ENCODE assay signal across 1 cellular context in the genomic region with DNA sequence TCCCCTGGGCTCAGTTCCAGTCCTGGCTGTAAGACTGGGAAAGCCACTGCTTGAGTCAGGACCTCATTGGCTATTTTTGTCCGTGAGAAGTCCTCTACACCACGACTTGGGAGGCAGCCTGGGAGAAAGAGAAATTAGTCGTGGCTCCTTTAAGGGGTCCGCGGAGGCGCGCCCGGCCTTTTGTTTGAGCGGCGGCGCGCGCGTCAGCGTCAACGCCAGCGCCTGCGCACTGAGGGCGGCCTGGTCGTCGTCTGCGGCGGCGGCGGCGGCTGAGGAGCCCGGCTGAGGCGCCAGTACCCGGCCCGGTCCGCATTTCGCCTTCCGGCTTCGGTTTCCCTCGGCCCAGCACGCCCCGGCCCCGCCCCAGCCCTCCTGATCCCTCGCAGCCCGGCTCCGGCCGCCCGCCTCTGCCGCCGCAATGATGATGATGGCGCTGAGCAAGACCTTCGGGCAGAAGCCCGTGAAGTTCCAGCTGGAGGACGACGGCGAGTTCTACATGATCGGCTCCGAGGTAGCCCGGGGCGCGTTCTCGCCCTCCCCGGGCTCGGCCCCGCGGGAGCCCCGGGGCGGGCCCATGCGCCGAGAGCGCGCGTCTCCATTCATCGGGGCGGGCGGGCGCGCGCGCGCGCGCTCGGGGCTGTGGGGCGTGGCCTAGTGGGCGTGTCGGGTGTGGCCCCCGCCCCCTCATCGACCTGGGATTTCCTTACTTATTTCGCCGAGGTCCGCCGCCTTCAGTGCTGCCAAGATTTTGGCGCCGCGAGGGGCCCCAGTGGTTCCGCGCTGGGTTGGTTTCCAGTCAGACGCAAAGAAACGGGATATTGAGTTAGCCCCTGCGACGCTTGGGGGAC.
TF ChIP-seq lines count a peak whose summit lies in the region.

A gene (plus strand): TSS at position 215 of the 848 bp plus-strand sequence. CDS start 204 bp downstream, at position 419.

TF ChIP-seq in HepG2, 621 proteins besides CTCF, POLR2A, EP300 and RAD21 (continued from another document and continues in another):
- TF ChIP-seq, protein P1, sequence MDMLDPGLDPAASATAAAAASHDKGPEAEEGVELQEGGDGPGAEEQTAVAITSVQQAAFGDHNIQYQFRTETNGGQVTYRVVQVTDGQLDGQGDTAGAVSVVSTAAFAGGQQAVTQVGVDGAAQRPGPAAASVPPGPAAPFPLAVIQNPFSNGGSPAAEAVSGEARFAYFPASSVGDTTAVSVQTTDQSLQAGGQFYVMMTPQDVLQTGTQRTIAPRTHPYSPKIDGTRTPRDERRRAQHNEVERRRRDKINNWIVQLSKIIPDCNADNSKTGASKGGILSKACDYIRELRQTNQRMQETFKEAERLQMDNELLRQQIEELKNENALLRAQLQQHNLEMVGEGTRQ (IDR thresholded peaks at IDR 0.05; ENCODE audit: low read depth, low read length), result no peak
- TF ChIP-seq, protein P1 (CRISPR knock-in tag; IDR thresholded peaks at IDR 0.05; ENCODE audit: borderline replicate concordance), result no peak
- TF ChIP-seq CEBPB (IDR thresholded peaks at IDR 0.05; ENCODE audit: borderline replicate concordance, low read depth, low read length) (no peak), HIVEP1 (CRISPR knock-in tag; IDR thresholded peaks at IDR 0.05) (peak; percentile 82), AHR (CRISPR knock-in tag; IDR thresholded peaks at IDR 0.05) (no peak), ZNF543 (CRISPR knock-in tag; IDR thresholded peaks at IDR 0.05) (peak; percentile 22), CCAR2 (optimal IDR thresholded peaks at IDR 0.05; ENCODE audit: low read depth, low read length) (no peak), TAF1 (CRISPR knock-in tag; IDR thresholded peaks at IDR 0.05) (peak; percentile 55), ZSCAN25 (CRISPR knock-in tag; IDR thresholded peaks at IDR 0.05) (no peak), ZNF570 (CRISPR knock-in tag; IDR thresholded peaks at IDR 0.05; ENCODE audit: borderline replicate concordance) (no peak; the same call in 1 of the 2 replicates), ZNF263 (CRISPR knock-in tag; IDR thresholded peaks at IDR 0.05) (no peak), ZMYM4 (CRISPR knock-in tag; IDR thresholded peaks at IDR 0.05) (peak; percentile 45; the same call in 1 of the 2 replicates), RNF2 (conservative IDR thresholded peaks at IDR 0.05; ENCODE audit: low read depth) (no peak), KMT2A (CRISPR knock-in tag; IDR thresholded peaks at IDR 0.05) (no peak), ZNF7 (CRISPR knock-in tag; IDR thresholded peaks at IDR 0.05) (no peak), ARHGAP35 (CRISPR knock-in tag; IDR thresholded peaks at IDR 0.05; ENCODE audit: borderline replicate concordance) (no peak), ZNF432 (CRISPR knock-in tag; IDR thresholded peaks at IDR 0.05; ENCODE audit: borderline replicate concordance) (no peak), YEATS4 (CRISPR knock-in tag; IDR thresholded peaks at IDR 0.05; ENCODE audit: borderline replicate concordance) (peak; percentile 93), NONO (IDR thresholded peaks at IDR 0.05) (no peak), NONO (CRISPR knock-in tag; conservative IDR thresholded peaks at IDR 0.05) (no peak), SIX4 (CRISPR knock-in tag; IDR thresholded peaks at IDR 0.05) (no peak; the same call in 1 of the 2 replicates), THYN1 (CRISPR knock-in tag; IDR thresholded peaks at IDR 0.05; ENCODE audit: borderline replicate concordance, low read depth) (no peak)
- TF ChIP-seq, protein P2, sequence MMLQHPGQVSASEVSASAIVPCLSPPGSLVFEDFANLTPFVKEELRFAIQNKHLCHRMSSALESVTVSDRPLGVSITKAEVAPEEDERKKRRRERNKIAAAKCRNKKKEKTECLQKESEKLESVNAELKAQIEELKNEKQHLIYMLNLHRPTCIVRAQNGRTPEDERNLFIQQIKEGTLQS (CRISPR knock-in tag; IDR thresholded peaks at IDR 0.05), result 0 out of 2 replicates have a peak, but pooled peaks have one; percentile 10
- TF ChIP-seq, protein P3, sequence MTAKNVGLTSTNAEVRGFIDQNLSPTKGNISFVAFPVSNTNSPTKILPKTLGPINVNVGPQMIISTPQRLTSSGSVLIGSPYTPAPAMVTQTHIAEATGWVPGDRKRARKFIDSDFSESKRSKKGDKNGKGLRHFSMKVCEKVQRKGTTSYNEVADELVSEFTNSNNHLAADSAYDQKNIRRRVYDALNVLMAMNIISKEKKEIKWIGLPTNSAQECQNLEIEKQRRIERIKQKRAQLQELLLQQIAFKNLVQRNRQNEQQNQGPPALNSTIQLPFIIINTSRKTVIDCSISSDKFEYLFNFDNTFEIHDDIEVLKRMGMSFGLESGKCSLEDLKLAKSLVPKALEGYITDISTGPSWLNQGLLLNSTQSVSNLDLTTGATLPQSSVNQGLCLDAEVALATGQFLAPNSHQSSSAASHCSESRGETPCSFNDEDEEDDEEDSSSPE (CRISPR knock-in tag; IDR thresholded peaks at IDR 0.05), result no peak
- TF ChIP-seq, protein P4, sequence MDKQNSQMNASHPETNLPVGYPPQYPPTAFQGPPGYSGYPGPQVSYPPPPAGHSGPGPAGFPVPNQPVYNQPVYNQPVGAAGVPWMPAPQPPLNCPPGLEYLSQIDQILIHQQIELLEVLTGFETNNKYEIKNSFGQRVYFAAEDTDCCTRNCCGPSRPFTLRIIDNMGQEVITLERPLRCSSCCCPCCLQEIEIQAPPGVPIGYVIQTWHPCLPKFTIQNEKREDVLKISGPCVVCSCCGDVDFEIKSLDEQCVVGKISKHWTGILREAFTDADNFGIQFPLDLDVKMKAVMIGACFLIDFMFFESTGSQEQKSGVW (CRISPR knock-in tag; IDR thresholded peaks at IDR 0.05; ENCODE audit: borderline replicate concordance), result no peak
- TF ChIP-seq, protein P5, sequence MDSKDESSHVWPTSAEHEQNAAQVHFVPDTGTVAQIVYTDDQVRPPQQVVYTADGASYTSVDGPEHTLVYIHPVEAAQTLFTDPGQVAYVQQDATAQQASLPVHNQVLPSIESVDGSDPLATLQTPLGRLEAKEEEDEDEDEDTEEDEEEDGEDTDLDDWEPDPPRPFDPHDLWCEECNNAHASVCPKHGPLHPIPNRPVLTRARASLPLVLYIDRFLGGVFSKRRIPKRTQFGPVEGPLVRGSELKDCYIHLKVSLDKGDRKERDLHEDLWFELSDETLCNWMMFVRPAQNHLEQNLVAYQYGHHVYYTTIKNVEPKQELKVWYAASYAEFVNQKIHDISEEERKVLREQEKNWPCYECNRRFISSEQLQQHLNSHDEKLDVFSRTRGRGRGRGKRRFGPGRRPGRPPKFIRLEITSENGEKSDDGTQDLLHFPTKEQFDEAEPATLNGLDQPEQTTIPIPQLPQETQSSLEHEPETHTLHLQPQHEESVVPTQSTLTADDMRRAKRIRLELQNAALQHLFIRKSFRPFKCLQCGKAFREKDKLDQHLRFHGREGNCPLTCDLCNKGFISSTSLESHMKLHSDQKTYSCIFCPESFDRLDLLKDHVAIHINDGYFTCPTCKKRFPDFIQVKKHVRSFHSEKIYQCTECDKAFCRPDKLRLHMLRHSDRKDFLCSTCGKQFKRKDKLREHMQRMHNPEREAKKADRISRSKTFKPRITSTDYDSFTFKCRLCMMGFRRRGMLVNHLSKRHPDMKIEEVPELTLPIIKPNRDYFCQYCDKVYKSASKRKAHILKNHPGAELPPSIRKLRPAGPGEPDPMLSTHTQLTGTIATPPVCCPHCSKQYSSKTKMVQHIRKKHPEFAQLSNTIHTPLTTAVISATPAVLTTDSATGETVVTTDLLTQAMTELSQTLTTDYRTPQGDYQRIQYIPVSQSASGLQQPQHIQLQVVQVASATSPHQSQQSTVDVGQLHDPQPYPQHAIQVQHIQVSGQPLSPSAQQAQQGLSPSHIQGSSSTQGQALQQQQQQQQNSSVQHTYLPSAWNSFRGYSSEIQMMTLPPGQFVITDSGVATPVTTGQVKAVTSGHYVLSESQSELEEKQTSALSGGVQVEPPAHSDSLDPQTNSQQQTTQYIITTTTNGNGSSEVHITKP (CRISPR knock-in tag; IDR thresholded peaks at IDR 0.05; ENCODE audit: low read depth), result peak; percentile 97
- TF ChIP-seq, protein P6, sequence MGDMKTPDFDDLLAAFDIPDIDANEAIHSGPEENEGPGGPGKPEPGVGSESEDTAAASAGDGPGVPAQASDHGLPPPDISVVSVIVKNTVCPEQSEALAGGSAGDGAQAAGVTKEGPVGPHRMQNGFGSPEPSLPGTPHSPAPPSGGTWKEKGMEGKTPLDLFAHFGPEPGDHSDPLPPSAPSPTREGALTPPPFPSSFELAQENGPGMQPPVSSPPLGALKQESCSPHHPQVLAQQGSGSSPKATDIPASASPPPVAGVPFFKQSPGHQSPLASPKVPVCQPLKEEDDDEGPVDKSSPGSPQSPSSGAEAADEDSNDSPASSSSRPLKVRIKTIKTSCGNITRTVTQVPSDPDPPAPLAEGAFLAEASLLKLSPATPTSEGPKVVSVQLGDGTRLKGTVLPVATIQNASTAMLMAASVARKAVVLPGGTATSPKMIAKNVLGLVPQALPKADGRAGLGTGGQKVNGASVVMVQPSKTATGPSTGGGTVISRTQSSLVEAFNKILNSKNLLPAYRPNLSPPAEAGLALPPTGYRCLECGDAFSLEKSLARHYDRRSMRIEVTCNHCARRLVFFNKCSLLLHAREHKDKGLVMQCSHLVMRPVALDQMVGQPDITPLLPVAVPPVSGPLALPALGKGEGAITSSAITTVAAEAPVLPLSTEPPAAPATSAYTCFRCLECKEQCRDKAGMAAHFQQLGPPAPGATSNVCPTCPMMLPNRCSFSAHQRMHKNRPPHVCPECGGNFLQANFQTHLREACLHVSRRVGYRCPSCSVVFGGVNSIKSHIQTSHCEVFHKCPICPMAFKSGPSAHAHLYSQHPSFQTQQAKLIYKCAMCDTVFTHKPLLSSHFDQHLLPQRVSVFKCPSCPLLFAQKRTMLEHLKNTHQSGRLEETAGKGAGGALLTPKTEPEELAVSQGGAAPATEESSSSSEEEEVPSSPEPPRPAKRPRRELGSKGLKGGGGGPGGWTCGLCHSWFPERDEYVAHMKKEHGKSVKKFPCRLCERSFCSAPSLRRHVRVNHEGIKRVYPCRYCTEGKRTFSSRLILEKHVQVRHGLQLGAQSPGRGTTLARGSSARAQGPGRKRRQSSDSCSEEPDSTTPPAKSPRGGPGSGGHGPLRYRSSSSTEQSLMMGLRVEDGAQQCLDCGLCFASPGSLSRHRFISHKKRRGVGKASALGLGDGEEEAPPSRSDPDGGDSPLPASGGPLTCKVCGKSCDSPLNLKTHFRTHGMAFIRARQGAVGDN (CRISPR knock-in tag; IDR thresholded peaks at IDR 0.05), result peak; percentile 87
- TF ChIP-seq, protein P7, sequence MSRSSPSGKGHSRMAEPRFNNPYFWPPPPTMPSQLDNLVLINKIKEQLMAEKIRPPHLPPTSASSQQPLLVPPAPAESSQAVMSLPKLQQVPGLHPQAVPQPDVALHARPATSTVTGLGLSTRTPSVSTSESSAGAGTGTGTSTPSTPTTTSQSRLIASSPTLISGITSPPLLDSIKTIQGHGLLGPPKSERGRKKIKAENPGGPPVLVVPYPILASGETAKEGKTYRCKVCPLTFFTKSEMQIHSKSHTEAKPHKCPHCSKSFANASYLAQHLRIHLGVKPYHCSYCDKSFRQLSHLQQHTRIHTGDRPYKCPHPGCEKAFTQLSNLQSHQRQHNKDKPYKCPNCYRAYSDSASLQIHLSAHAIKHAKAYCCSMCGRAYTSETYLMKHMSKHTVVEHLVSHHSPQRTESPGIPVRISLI (CRISPR knock-in tag; IDR thresholded peaks at IDR 0.05; ENCODE audit: borderline replicate concordance), result no peak
- TF ChIP-seq, protein P8, sequence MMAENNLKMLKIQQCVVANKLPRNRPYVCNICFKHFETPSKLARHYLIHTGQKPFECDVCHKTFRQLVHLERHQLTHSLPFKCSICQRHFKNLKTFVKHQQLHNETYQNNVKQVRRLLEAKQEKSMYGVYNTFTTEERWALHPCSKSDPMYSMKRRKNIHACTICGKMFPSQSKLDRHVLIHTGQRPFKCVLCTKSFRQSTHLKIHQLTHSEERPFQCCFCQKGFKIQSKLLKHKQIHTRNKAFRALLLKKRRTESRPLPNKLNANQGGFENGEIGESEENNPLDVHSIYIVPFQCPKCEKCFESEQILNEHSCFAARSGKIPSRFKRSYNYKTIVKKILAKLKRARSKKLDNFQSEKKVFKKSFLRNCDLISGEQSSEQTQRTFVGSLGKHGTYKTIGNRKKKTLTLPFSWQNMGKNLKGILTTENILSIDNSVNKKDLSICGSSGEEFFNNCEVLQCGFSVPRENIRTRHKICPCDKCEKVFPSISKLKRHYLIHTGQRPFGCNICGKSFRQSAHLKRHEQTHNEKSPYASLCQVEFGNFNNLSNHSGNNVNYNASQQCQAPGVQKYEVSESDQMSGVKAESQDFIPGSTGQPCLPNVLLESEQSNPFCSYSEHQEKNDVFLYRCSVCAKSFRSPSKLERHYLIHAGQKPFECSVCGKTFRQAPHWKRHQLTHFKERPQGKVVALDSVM (CRISPR knock-in tag; IDR thresholded peaks at IDR 0.05), result no peak; the same call in 1 of the 2 replicates
- TF ChIP-seq, protein P9, sequence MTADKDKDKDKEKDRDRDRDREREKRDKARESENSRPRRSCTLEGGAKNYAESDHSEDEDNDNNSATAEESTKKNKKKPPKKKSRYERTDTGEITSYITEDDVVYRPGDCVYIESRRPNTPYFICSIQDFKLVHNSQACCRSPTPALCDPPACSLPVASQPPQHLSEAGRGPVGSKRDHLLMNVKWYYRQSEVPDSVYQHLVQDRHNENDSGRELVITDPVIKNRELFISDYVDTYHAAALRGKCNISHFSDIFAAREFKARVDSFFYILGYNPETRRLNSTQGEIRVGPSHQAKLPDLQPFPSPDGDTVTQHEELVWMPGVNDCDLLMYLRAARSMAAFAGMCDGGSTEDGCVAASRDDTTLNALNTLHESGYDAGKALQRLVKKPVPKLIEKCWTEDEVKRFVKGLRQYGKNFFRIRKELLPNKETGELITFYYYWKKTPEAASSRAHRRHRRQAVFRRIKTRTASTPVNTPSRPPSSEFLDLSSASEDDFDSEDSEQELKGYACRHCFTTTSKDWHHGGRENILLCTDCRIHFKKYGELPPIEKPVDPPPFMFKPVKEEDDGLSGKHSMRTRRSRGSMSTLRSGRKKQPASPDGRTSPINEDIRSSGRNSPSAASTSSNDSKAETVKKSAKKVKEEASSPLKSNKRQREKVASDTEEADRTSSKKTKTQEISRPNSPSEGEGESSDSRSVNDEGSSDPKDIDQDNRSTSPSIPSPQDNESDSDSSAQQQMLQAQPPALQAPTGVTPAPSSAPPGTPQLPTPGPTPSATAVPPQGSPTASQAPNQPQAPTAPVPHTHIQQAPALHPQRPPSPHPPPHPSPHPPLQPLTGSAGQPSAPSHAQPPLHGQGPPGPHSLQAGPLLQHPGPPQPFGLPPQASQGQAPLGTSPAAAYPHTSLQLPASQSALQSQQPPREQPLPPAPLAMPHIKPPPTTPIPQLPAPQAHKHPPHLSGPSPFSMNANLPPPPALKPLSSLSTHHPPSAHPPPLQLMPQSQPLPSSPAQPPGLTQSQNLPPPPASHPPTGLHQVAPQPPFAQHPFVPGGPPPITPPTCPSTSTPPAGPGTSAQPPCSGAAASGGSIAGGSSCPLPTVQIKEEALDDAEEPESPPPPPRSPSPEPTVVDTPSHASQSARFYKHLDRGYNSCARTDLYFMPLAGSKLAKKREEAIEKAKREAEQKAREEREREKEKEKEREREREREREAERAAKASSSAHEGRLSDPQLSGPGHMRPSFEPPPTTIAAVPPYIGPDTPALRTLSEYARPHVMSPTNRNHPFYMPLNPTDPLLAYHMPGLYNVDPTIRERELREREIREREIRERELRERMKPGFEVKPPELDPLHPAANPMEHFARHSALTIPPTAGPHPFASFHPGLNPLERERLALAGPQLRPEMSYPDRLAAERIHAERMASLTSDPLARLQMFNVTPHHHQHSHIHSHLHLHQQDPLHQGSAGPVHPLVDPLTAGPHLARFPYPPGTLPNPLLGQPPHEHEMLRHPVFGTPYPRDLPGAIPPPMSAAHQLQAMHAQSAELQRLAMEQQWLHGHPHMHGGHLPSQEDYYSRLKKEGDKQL (CRISPR knock-in tag; IDR thresholded peaks at IDR 0.05; ENCODE audit: low read depth), result no peak
